ENCODE assay signal across 12 cellular contexts in the genomic region with DNA sequence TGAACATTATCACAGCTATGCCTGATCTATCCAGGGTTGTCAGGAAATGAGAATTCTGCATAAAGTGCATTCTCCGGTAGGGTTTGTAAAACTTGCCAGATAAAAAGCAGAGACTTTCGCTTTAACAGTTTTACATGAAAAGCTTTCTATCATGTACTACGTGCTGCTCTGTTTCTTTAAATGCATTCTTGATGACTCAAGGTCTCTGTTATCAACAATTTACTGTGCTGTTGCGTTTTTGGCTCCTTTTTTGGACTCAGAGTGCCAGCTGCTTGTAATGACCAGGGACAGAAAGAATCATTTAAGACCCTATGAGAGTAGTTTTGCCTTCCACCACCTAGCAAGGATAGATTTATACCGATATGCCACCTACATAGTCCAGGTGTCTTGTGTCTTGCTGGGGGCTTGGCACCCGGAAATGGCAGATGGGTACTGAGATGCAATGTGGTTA.
A peak's percentile ranks its signal among the peaks of the same experiment; 100 is the strongest.
DNase-seq lines count a peak whose midpoint lies in the region; ATAC-seq and TF ChIP-seq lines count a peak whose summit lies in the region.
"Had no signal": no experiment of that assay in that cellular context is flagged by ENCODE, and none has a peak within 500 bp of the region (broad histone marks: within the 10 kb centered on the region; RNA-seq: fewer than 3 reads in every experiment).

No MANE protein-coding gene starts in this region.

- ATAC-seq in GM21576 (IDR thresholded peaks at IDR 0.05; ENCODE audit: unreplicated experiment), result no peak
- ATAC-seq: effector memory CD8-positive, alpha-beta T cell had no signal

- H2AFZ ChIP-seq in osteoblast (ENCODE audit: low read length), result peak overlapping the region; percentile 53
- H2AFZ ChIP-seq: PC-9 had no signal

- no peak for TF ChIP-seq CTCF in osteoblast (IDR thresholded peaks at IDR 0.05; ENCODE audit: extremely low read depth, low read depth, low read length)
- no peak for TF ChIP-seq CTCF in BE2C (IDR thresholded peaks at IDR 0.05; ENCODE audit: low read depth, low read length)

- H3K4me3 ChIP-seq in osteoblast (ENCODE audit: insufficient read depth, low read length), result peak overlapping the region; percentile 51
- H3K4me3 ChIP-seq in BE2C (ENCODE audit: low read depth, low read length), result no peak overlapping the region
- H3K4me3 ChIP-seq: left ventricle myocardium inferior, PC-9 had no signal

- no peaks in the 10 kb centered on the region for H4K20me1 ChIP-seq in osteoblast (ENCODE audit: insufficient read depth, low read length)

- H3K79me2 ChIP-seq in osteoblast (ENCODE audit: insufficient read depth, low read length), result no peaks in the 10 kb centered on the region

- H3K4me1 ChIP-seq in osteoblast (ENCODE audit: insufficient read depth, low read length), result peaks cover 28% of the 10 kb centered on the region
- peaks cover 9% of the 10 kb centered on the region; the same call in 1 of the 2 replicates for H3K4me1 ChIP-seq in BE2C

- peak overlapping the region; percentile 72 for H3K4me2 ChIP-seq in osteoblast (ENCODE audit: insufficient read depth, low read length)
- H3K4me2 ChIP-seq: PC-9 had no signal

- H3K9me3 ChIP-seq in osteoblast (ENCODE audit: low read depth, low read length) (no peaks in the 10 kb centered on the region), BE2C (no peaks in the 10 kb centered on the region)
- H3K9me3 ChIP-seq: left ventricle myocardium inferior had no signal

- peak; percentile 58 for DNase-seq in EH (ENCODE audit: low read depth)
- peak; percentile 52 for DNase-seq in NCI-H226
- DNase-seq in dedifferentiated amniotic fluid mesenchymal stem cell (ENCODE audit: extremely low spot score), result peak; percentile 52
- DNase-seq in osteoblast (ENCODE audit: insufficient read length, low spot score, missing footprints), result peak; percentile 50
- DNase-seq in activated CD4-positive, CD25-positive, alpha-beta regulatory T cell (lab: John Stamatoyannopoulos, UW), result no peak
- DNase-seq in SW480 (ENCODE audit: low spot score), result no peak
- DNase-seq in BE2C, result no peak
- DNase-seq: effector memory CD8-positive, alpha-beta T cell; left ventricle myocardium inferior; NCI-H1105 had no signal

- no peaks in the 10 kb centered on the region for H3K27me3 ChIP-seq in osteoblast (ENCODE audit: insufficient read depth, low read length)
- H3K27me3 ChIP-seq in BE2C, result no peaks in the 10 kb centered on the region

- no peak overlapping the region for H3K27ac ChIP-seq in osteoblast (ENCODE audit: low read depth, low read length)
- H3K27ac ChIP-seq: left ventricle myocardium inferior, PC-9 had no signal

- no peaks in the 10 kb centered on the region for H3K36me3 ChIP-seq in osteoblast (ENCODE audit: insufficient read depth, low read length)
- no peaks in the 10 kb centered on the region for H3K36me3 ChIP-seq in BE2C
- H3K36me3 ChIP-seq: left ventricle myocardium inferior had no signal

Comparison
In these comparisons a context has a peak if more than half of its experiments do, and no peak if none do; other contexts are left out.
1. DNase-seq: peak in EH (single experiment), NCI-H226 (single experiment), dedifferentiated amniotic fluid mesenchymal stem cell (single experiment) and osteoblast (single experiment); none in activated CD4-positive, CD25-positive, alpha-beta regulatory T cell (0 of 4), SW480 (single experiment) and BE2C (single experiment).